Comparison of ENCODE assay signal across 24 cellular contexts in genomic region chr4:79294064-79294463, GRCh38. TPM values are rescaled to one million over a fixed set of nuclear protein-coding genes. Genes with fewer than 3 reads are reported as not detected.
DNase-seq lines count a peak whose midpoint lies in the region; ATAC-seq and TF ChIP-seq lines count a peak whose summit lies in the region.
"Had no signal": no experiment of that assay in that cellular context is flagged by ENCODE, and none has a peak within 500 bp of the region (broad histone marks: within the 10 kb centered on the region; RNA-seq: fewer than 3 reads in every experiment).

No MANE protein-coding gene starts in this region.

- in situ Hi-C loops in astrocyte of the spinal cord (cut with HindIII; ENCODE audit: low sequenced_read_pairs) = no loop called here

- TF ChIP-seq CTCF in astrocyte of the spinal cord (IDR thresholded peaks at IDR 0.05; ENCODE audit: low read depth, low read length) (no peak), fibroblast of villous mesenchyme (IDR thresholded peaks at IDR 0.05; ENCODE audit: insufficient read depth, low read depth, low read length) (no peak)

- no peak for ATAC-seq in GM21717 (IDR thresholded peaks at IDR 0.05; ENCODE audit: unreplicated experiment)
- ATAC-seq: activated CD4-positive, CD25-positive, alpha-beta regulatory T cell treated with anti-CD3 and anti-CD28 coated beads, Interleukin-2, amount 50 U/mL, for 24 hours; activated CD8-positive, alpha-beta T cell treated with anti-CD3 and anti-CD28 coated beads, Interleukin-2, amount 10 ng/mL, durations not matched to agents 7 days and 5 days had no signal

- no peak overlapping the region for H3K4me3 ChIP-seq in astrocyte of the spinal cord (ENCODE audit: low read depth, low read length)
- no peak overlapping the region for H3K4me3 ChIP-seq in fibroblast of villous mesenchyme (ENCODE audit: low read depth, low read length)
- no peak overlapping the region for H3K4me3 ChIP-seq in skeletal muscle cell (ENCODE audit: low read depth, low read length)
- H3K4me3 ChIP-seq: cardiac muscle cell, hepatocyte, SK-N-MC, skin epidermis had no signal

- DNase-seq in DMS53 (lab: John Stamatoyannopoulos, UW) (peak; percentile 7), DMS53 treated with DMSO at 0.1 percent for 48 hours (lab: John Stamatoyannopoulos, UW; ENCODE audit: unreplicated experiment) (no peak), astrocyte of the spinal cord (ENCODE audit: low read depth, low spot score) (peak; percentile 7), fibroblast of villous mesenchyme (ENCODE audit: low read depth) (peak; percentile 28), skeletal muscle cell (ENCODE audit: low read depth) (peak; percentile 10), cortex of kidney (lab: John Stamatoyannopoulos, UW) (no peak)
- DNase-seq in activated naive CD4-positive, alpha-beta T cell (lab: John Stamatoyannopoulos, UW) = no peak
- DNase-seq: activated CD8-positive, alpha-beta T cell treated with anti-CD3 and anti-CD28 coated beads, Interleukin-2, amount 10 ng/mL, durations not matched to agents 7 days and 5 days; activated naive CD8-positive, alpha-beta T cell treated with anti-CD3 and anti-CD28 coated beads, Interleukin-2, amount 10 ng/mL, durations not matched to agents 7 days and 5 days; effector CD4-positive, alpha-beta T cell; islet precursor cell; mesenchymal stem cell; NCI-H146; stimulated activated CD4-positive, alpha-beta T cell treated with anti-CD3 and anti-CD28 coated beads, Interleukin-2, amount 100 ng/mL, for 48 hours; T-helper 9 cell had no signal

RNA-seq across cellular contexts. Expression of gene NAA11, which starts 31.8 kb away (rescaled TPM):
- 0.97 TPM in 1 of 2 replicates, not detected in the other for total RNA-seq in fibroblast of villous mesenchyme
- total RNA-seq: activated CD8-positive, alpha-beta T cell treated with anti-CD3 and anti-CD28 coated beads, Interleukin-2, amount 10 ng/mL, durations not matched to agents 7 days and 5 days; activated naive CD8-positive, alpha-beta T cell treated with anti-CD3 and anti-CD28 coated beads, Interleukin-2, amount 10 ng/mL, durations not matched to agents 7 days and 5 days; activated T-helper 1 cell treated with anti-CD3 and anti-CD28 coated beads, Interleukin-12 subunit alpha, Interleukin-12 subunit beta, Interleukin-2, Interleukin-4 antibody, amounts not matched to agents 30 ng/mL and 10 ng/mL and 1 ng/mL, durations not matched to agents 14 hours and 24 hours and 36 hours; B cell; cardiac muscle cell; hepatocyte; urinary bladder had no signal

Comparison
In these comparisons a context has a peak if more than half of its experiments do, and no peak if none do; other contexts are left out.
1. DNase-seq: peak in DMS53 (single experiment), astrocyte of the spinal cord (single experiment), fibroblast of villous mesenchyme (single experiment) and skeletal muscle cell (single experiment); none in DMS53 treated with DMSO at 0.1 percent for 48 hours (single experiment), activated naive CD4-positive, alpha-beta T cell (0 of 4) and cortex of kidney (single experiment).